In genomic region chr12:113456761-113457160, GRCh38 we compare ENCODE assay signal across 19 cellular contexts. TPM values are rescaled to one million over a fixed set of nuclear protein-coding genes. Genes with fewer than 3 reads are reported as not detected.
"Had no signal": no experiment of that assay in that cellular context is flagged by ENCODE, and none has a peak within 500 bp of the region (broad histone marks: within the 10 kb centered on the region; RNA-seq: fewer than 3 reads in every experiment).

No MANE protein-coding gene starts in this region.

- H3K4me3 ChIP-seq: breast epithelium, gastrocnemius medialis, left lung, sigmoid colon, thoracic aorta, upper lobe of left lung had no signal

- H3K4me1 ChIP-seq: breast epithelium, gastrocnemius medialis, left lung, sigmoid colon, upper lobe of left lung had no signal

- H3K36me3 ChIP-seq: breast epithelium, gastrocnemius medialis, left lung, sigmoid colon, thoracic aorta, upper lobe of left lung had no signal

- H3K27ac ChIP-seq: breast epithelium, gastrocnemius medialis, left lung, sigmoid colon, thoracic aorta, upper lobe of left lung had no signal

- H3K9me3 ChIP-seq: breast epithelium, gastrocnemius medialis, left lung, sigmoid colon, thoracic aorta, upper lobe of left lung had no signal

- DNase-seq: activated CD4-positive, alpha-beta T cell treated with anti-CD3 and anti-CD28 coated beads for 36 hours; activated CD4-positive, alpha-beta T cell treated with anti-CD3 and anti-CD28 coated beads, Interleukin-2, amount 50 U/mL, for 48 hours; activated gamma-delta T cell; cortex of kidney; gastrocnemius medialis; head of caudate nucleus; nephron progenitor cell; nucleus accumbens; sigmoid colon; stimulated activated CD4-positive, alpha-beta T cell treated with anti-CD3 and anti-CD28 coated beads, Interleukin-4, amount 100 ng/mL, for 24 hours; upper lobe of left lung had no signal

- ATAC-seq: activated CD4-positive, alpha-beta T cell treated with anti-CD3 and anti-CD28 coated beads for 36 hours; gastrocnemius medialis; left lung; stimulated activated memory B cell treated with anti-CD40 and anti-IgM and Interleukin-4, amounts not matched to agents 10 μg/mL and 1 μg/mL and 100 μg/mL, for 72 hours; WTC11 had no signal

- H3K27me3 ChIP-seq: upper lobe of left lung had no signal

RNA-seq across cellular contexts. Expression of gene LHX5, which starts 14.9 kb away (rescaled TPM):
- total RNA-seq: activated CD4-positive, alpha-beta T cell treated with anti-CD3 and anti-CD28 coated beads for 36 hours; breast epithelium; gastrocnemius medialis; left lung; myocyte; renal cortical epithelial cell; sigmoid colon; thoracic aorta; upper lobe of left lung had no signal

RNA-seq across cellular contexts. Expression of gene SDS, which starts 53.1 kb away (rescaled TPM):
- total RNA-seq: activated CD4-positive, alpha-beta T cell treated with anti-CD3 and anti-CD28 coated beads for 36 hours; astrocyte; myocyte had no signal
